Comparison of ENCODE assay signal across 8 cellular contexts in genomic region chrX:73863852-73864251, GRCh38. TPM values are rescaled to one million over a fixed set of nuclear protein-coding genes. Genes with fewer than 3 reads are reported as not detected.
"Had no signal": no experiment of that assay in that cellular context is flagged by ENCODE, and none has a peak within 500 bp of the region (broad histone marks: within the 10 kb centered on the region; RNA-seq: fewer than 3 reads in every experiment).

No MANE protein-coding gene starts in this region.

- H3K4me1 Mint-ChIP-seq: IgD-negative memory B cell had no signal

- ATAC-seq: HepG2, K562 had no signal

- DNase-seq: IMR-90, KBM-7, KG1 had no signal

- H3K27ac ChIP-seq: HL-60 had no signal

- H3K27ac Mint-ChIP-seq: IgD-negative memory B cell had no signal

- H3K4me3 Mint-ChIP-seq: IgD-negative memory B cell had no signal

- H3K4me3 ChIP-seq: K562 had no signal

RNA-seq across cellular contexts. Expression of gene XIST, which starts 11.3 kb away (rescaled TPM):
- total RNA-seq: HT1080 had no signal
